19 cellular contexts compared by ENCODE assay signal in the genomic region with DNA sequence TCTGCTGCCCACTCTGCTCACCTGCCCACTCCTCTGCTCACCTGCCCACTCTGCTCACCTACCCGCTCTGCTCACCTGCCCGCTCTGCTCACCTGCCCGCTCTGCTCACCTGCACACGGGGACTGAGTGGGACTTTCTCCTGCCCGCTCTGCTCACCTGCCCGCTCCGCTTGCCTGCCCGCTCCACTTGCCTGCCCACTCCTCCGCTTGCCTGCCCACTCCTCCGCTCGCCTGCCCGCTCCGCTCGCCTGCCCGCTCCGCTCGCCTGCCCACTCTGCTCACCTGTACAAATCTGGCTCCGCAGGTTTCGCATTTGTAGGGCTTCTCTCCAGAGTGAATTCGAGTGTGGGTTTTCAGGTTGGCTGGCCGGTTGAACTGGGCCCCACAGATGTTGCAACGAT. TPM values are rescaled to one million over a fixed set of nuclear protein-coding genes. Genes with fewer than 3 reads are reported as not detected.
A peak's percentile ranks its signal among the peaks of the same experiment; 100 is the strongest.
DNase-seq lines count a peak whose midpoint lies in the region; ATAC-seq and TF ChIP-seq lines count a peak whose summit lies in the region.
"Had no signal": no experiment of that assay in that cellular context is flagged by ENCODE, and none has a peak within 500 bp of the region (broad histone marks: within the 10 kb centered on the region; RNA-seq: fewer than 3 reads in every experiment).

No MANE protein-coding gene starts in this region.

- H3K9ac ChIP-seq in neuronal stem cell (ENCODE audit: low read depth, low read length, poor library complexity): peak overlapping the region; percentile 16
- H3K9ac ChIP-seq: BLaER1 had no signal

- WGBS in neuronal stem cell (ENCODE audit: extremely low coverage in 2 of 2, insufficient read length in 2 of 2, insufficient replicate concordance in 1 of 2), 2 donors: no CpG with 5 or more reads among the region's 22 CpGs
- 49 to 70% methylated on average over 22 of the region's 22 CpGs for WGBS in thyroid gland, 2 donors

- no peak overlapping the region for H3K14ac ChIP-seq in neuronal stem cell (ENCODE audit: low read length)

- H3K9me3 ChIP-seq in neuronal stem cell (replicated peaks in 1 of 2; ENCODE audit: control insufficient read depth in 2 of 2, insufficient read depth in 1 of 2, low read depth in 1 of 2, low read length in 2 of 2) (no peaks in the 10 kb centered on the region), thyroid gland (no peaks in the 10 kb centered on the region)
- H3K9me3 ChIP-seq: BLaER1, Caco-2, HAP-1 had no signal

- H3K4ac ChIP-seq in neuronal stem cell (ENCODE audit: low read length): no peak overlapping the region

- no peak overlapping the region for H2BK12ac ChIP-seq in neuronal stem cell (ENCODE audit: low read length)

- H3K4me2 ChIP-seq in neuronal stem cell (ENCODE audit: insufficient read depth, low read length, poor library complexity, severe bottlenecking): no peak overlapping the region
- H3K4me2 ChIP-seq: BLaER1 had no signal

- no peak overlapping the region for H2BK15ac ChIP-seq in neuronal stem cell (ENCODE audit: low read length)

- no peak for TF ChIP-seq POLR2A in thyroid gland (IDR thresholded peaks at IDR 0.05)

- no peaks in the 10 kb centered on the region for H3K79me1 ChIP-seq in neuronal stem cell (ENCODE audit: low read depth, low read length)

- no peak for TF ChIP-seq CTCF in thyroid gland (IDR thresholded peaks at IDR 0.05)

- no peak overlapping the region for H3K27ac Mint-ChIP-seq in activated T-cell treated with anti-CD3 and anti-CD28 coated beads, Interleukin-2, amount 50 U/mL, for 72 hours
- H3K27ac Mint-ChIP-seq in central memory CD8-positive, alpha-beta T cell (ENCODE audit: low read depth): peak overlapping the region; percentile 13

- H3K4me3 Mint-ChIP-seq in activated T-cell treated with anti-CD3 and anti-CD28 coated beads, Interleukin-2, amount 50 U/mL, for 72 hours: no peak overlapping the region
- H3K4me3 Mint-ChIP-seq in activated T-cell treated with anti-CD3 and anti-CD28 coated beads, Interleukin-2, amount 50 U/mL, for 4 hours: no peak overlapping the region
- H3K4me3 Mint-ChIP-seq in central memory CD8-positive, alpha-beta T cell: no peak overlapping the region
- H3K4me3 Mint-ChIP-seq: CD8-positive, alpha-beta memory T cell had no signal

- H3K27ac ChIP-seq in neuronal stem cell (replicated peaks; ENCODE audit: low read length): no peak overlapping the region
- H3K27ac ChIP-seq in thyroid gland: peak overlapping the region in 2 of 3 donors; percentile 48 to 52
- H3K27ac ChIP-seq: 22Rv1, BLaER1 had no signal

- no peaks in the 10 kb centered on the region for H3K27me3 Mint-ChIP-seq in activated T-cell treated with anti-CD3 and anti-CD28 coated beads, Interleukin-2, amount 50 U/mL, for 72 hours (ENCODE audit: low read depth)
- H3K27me3 Mint-ChIP-seq in activated T-cell treated with anti-CD3 and anti-CD28 coated beads, Interleukin-2, amount 50 U/mL, for 4 hours (ENCODE audit: low read depth): no peaks in the 10 kb centered on the region
- no peaks in the 10 kb centered on the region for H3K27me3 Mint-ChIP-seq in central memory CD8-positive, alpha-beta T cell
- H3K27me3 Mint-ChIP-seq: CD8-positive, alpha-beta memory T cell had no signal

- H3K27me3 ChIP-seq in neuronal stem cell (ENCODE audit: control insufficient read depth in 3 of 3, insufficient read depth in 3 of 3, low read depth in 1 of 3, low read length in 3 of 3) (no peaks in the 10 kb centered on the region), thyroid gland (no peaks in the 10 kb centered on the region)
- H3K27me3 ChIP-seq: BLaER1 had no signal

- peaks cover 0 to 2% of the 10 kb centered on the region in 2 donors for H3K4me1 ChIP-seq in neuronal stem cell (ENCODE audit: control insufficient read depth in 2 of 2, insufficient read depth in 1 of 2, low read depth in 1 of 2, low read length in 2 of 2)
- H3K4me1 ChIP-seq in thyroid gland: peaks cover 0 to 13% of the 10 kb centered on the region in 2 donors
- H3K4me1 ChIP-seq: HAP-1 had no signal

- H3K18ac ChIP-seq in neuronal stem cell (ENCODE audit: low read length): no peak overlapping the region

- H4K8ac ChIP-seq in neuronal stem cell (ENCODE audit: low read depth, low read length): no peak overlapping the region

- H3K4me1 Mint-ChIP-seq in activated T-cell treated with anti-CD3 and anti-CD28 coated beads, Interleukin-2, amount 50 U/mL, for 72 hours (ENCODE audit: low read depth): no peaks in the 10 kb centered on the region
- H3K4me1 Mint-ChIP-seq in activated T-cell treated with anti-CD3 and anti-CD28 coated beads, Interleukin-2, amount 50 U/mL, for 4 hours (ENCODE audit: low read depth): no peaks in the 10 kb centered on the region
- no peaks in the 10 kb centered on the region for H3K4me1 Mint-ChIP-seq in central memory CD8-positive, alpha-beta T cell
- H3K4me1 Mint-ChIP-seq: CD8-positive, alpha-beta memory T cell had no signal

- no peak overlapping the region for H3K4me3 ChIP-seq in neuronal stem cell (ENCODE audit: low read length in 2 of 2)
- H3K4me3 ChIP-seq in thyroid gland (replicated peaks in 1 of 3): no peak overlapping the region
- H3K4me3 ChIP-seq: BLaER1, HAP-1 had no signal

- DNase-seq in activated T-cell treated with anti-CD3 and anti-CD28 coated beads, Interleukin-2, amount 50 U/mL, for 72 hours: no peak
- no peak for DNase-seq in activated T-cell treated with anti-CD3 and anti-CD28 coated beads, Interleukin-2, amount 50 U/mL, for 4 hours
- DNase-seq in central memory CD8-positive, alpha-beta T cell (ENCODE audit: low spot score in 2 of 2): no peak
- DNase-seq in neuronal stem cell (ENCODE audit: low spot score) (no peak), thyroid gland (peak; percentile 86 to 91), NCI-H2081 (lab: John Stamatoyannopoulos, UW) (no peak), NCI-H526 (lab: John Stamatoyannopoulos, UW) (no peak)
- DNase-seq: AML-193; Caco-2; CD8-positive, alpha-beta memory T cell; DMS53; GF-D8 had no signal

- intact Hi-C loops in thyroid gland (cut with DNase I): no loop called here

- no peak overlapping the region for H2BK5ac ChIP-seq in neuronal stem cell (ENCODE audit: low read length)

- H2BK120ac ChIP-seq in neuronal stem cell (ENCODE audit: low read depth, low read length): no peak overlapping the region

- peak overlapping the region; percentile 33 for H3K23ac ChIP-seq in neuronal stem cell (ENCODE audit: low read depth, low read length, poor library complexity)

- ATAC-seq in activated T-cell treated with anti-CD3 and anti-CD28 coated beads, Interleukin-2, amount 50 U/mL, for 72 hours (replicated peaks in 1 of 2): peak; percentile 7 to 20
- ATAC-seq in activated T-cell treated with anti-CD3 and anti-CD28 coated beads, Interleukin-2, amount 50 U/mL, for 4 hours: no peak
- ATAC-seq in central memory CD8-positive, alpha-beta T cell (replicated peaks; ENCODE audit: extremely low read depth, poor library complexity, severe bottlenecking): no peak
- ATAC-seq in GM21723 (IDR thresholded peaks at IDR 0.05; ENCODE audit: unreplicated experiment): no peak

- no peak overlapping the region for H2AFZ ChIP-seq in neuronal stem cell (ENCODE audit: low read length)

- H3K36me3 Mint-ChIP-seq in activated T-cell treated with anti-CD3 and anti-CD28 coated beads, Interleukin-2, amount 50 U/mL, for 72 hours (ENCODE audit: insufficient read depth in 2 of 2): peaks cover 6 to 30% of the 10 kb centered on the region in 2 donors
- H3K36me3 Mint-ChIP-seq in activated T-cell treated with anti-CD3 and anti-CD28 coated beads, Interleukin-2, amount 50 U/mL, for 4 hours (ENCODE audit: insufficient read depth): peaks cover 67% of the 10 kb centered on the region
- H3K36me3 Mint-ChIP-seq in central memory CD8-positive, alpha-beta T cell (ENCODE audit: insufficient read depth): peaks cover 46% of the 10 kb centered on the region

- no peak overlapping the region for H2AK5ac ChIP-seq in neuronal stem cell (ENCODE audit: low read depth, low read length)

- H3K36me3 ChIP-seq in neuronal stem cell (replicated peaks in 1 of 2; ENCODE audit: control insufficient read depth in 2 of 2, insufficient read depth in 2 of 2, low read length in 2 of 2) (peaks cover 43 to 70% of the 10 kb centered on the region in 2 donors), thyroid gland (peaks cover 88 to 95% of the 10 kb centered on the region in 2 donors)

- H3K9me3 Mint-ChIP-seq in activated T-cell treated with anti-CD3 and anti-CD28 coated beads, Interleukin-2, amount 50 U/mL, for 72 hours: no peaks in the 10 kb centered on the region
- H3K9me3 Mint-ChIP-seq in activated T-cell treated with anti-CD3 and anti-CD28 coated beads, Interleukin-2, amount 50 U/mL, for 4 hours: no peaks in the 10 kb centered on the region
- H3K9me3 Mint-ChIP-seq in central memory CD8-positive, alpha-beta T cell: no peaks in the 10 kb centered on the region
- H3K9me3 Mint-ChIP-seq: CD8-positive, alpha-beta memory T cell had no signal

- no peak overlapping the region for H4K91ac ChIP-seq in neuronal stem cell (ENCODE audit: low read depth, low read length, poor library complexity)

RNA-seq across cellular contexts. Expression of a gene that starts 20.1 kb away (rescaled TPM):
- 100 to 1,000 TPM; 106 to 118 TPM for total RNA-seq in activated T-cell treated with anti-CD3 and anti-CD28 coated beads, Interleukin-2, amount 50 U/mL, for 72 hours
- total RNA-seq in activated T-cell treated with anti-CD3 and anti-CD28 coated beads, Interleukin-2, amount 50 U/mL, for 4 hours: 10 to 100 TPM; 35.7 to 40.5 (median 39.1) TPM
- polyA plus RNA-seq in neuronal stem cell (2013, experiment 1 of 2): 12.1 TPM
- polyA plus RNA-seq in neuronal stem cell (2013, experiment 2 of 2): 12.1 TPM
- 100 to 1,000 TPM in 1 of 4 donors, 10 to 100 TPM in 3; 40.3 to 109 (median 67.2) TPM for total RNA-seq in thyroid gland

RNA-seq across cellular contexts. Expression of a gene that starts 22.9 kb away (rescaled TPM):
- total RNA-seq in activated T-cell treated with anti-CD3 and anti-CD28 coated beads, Interleukin-2, amount 50 U/mL, for 72 hours: not detected
- not detected for total RNA-seq in activated T-cell treated with anti-CD3 and anti-CD28 coated beads, Interleukin-2, amount 50 U/mL, for 4 hours
- not detected for polyA plus RNA-seq in neuronal stem cell (2013, experiment 1 of 2)
- polyA plus RNA-seq in neuronal stem cell (2013, experiment 2 of 2): not detected
- total RNA-seq in thyroid gland: not detected
- total RNA-seq: A673; Caco-2; CD8-positive, alpha-beta memory T cell; H1; HT-29 had no signal
- polyA plus RNA-seq: CD8-positive, alpha-beta memory T cell; H1 had no signal

RNA-seq across cellular contexts. Expression of a gene that starts 55.0 kb away (rescaled TPM):
- not detected for total RNA-seq in activated T-cell treated with anti-CD3 and anti-CD28 coated beads, Interleukin-2, amount 50 U/mL, for 72 hours
- not detected for total RNA-seq in activated T-cell treated with anti-CD3 and anti-CD28 coated beads, Interleukin-2, amount 50 U/mL, for 4 hours
- 0.07 TPM for polyA plus RNA-seq in neuronal stem cell (2013, experiment 1 of 2)
- polyA plus RNA-seq in neuronal stem cell (2013, experiment 2 of 2): not detected
- total RNA-seq in thyroid gland: 1 to 10 TPM in 1 of 4 donors, not detected in 3; 1.5 TPM
- total RNA-seq: A673; Caco-2; CD8-positive, alpha-beta memory T cell; H1; HT-29 had no signal
- polyA plus RNA-seq: CD8-positive, alpha-beta memory T cell had no signal

Comparison
In these comparisons a context has a peak if more than half of its experiments do, and no peak if none do; other contexts are left out.
1. ATAC-seq: peak in activated T-cell treated with anti-CD3 and anti-CD28 coated beads, Interleukin-2, amount 50 U/mL, for 72 hours (2 of 2); none in activated T-cell treated with anti-CD3 and anti-CD28 coated beads, Interleukin-2, amount 50 U/mL, for 4 hours (0 of 2), central memory CD8-positive, alpha-beta T cell (single experiment) and GM21723 (single experiment).
2. DNase-seq: peak in thyroid gland (2 of 2); none in activated T-cell treated with anti-CD3 and anti-CD28 coated beads, Interleukin-2, amount 50 U/mL, for 72 hours (0 of 2), activated T-cell treated with anti-CD3 and anti-CD28 coated beads, Interleukin-2, amount 50 U/mL, for 4 hours (single experiment), central memory CD8-positive, alpha-beta T cell (0 of 2), neuronal stem cell (single experiment), NCI-H2081 (0 of 2) and NCI-H526 (0 of 2).